8 cellular contexts compared by ENCODE assay signal in genomic region chr6:40962241-40962640, GRCh38.
DNase-seq lines count a peak whose midpoint lies in the region; ATAC-seq and TF ChIP-seq lines count a peak whose summit lies in the region.

No MANE protein-coding gene starts in this region.

- H3K27ac ChIP-seq in colonic mucosa = no peak overlapping the region

- no peak overlapping the region for H3K27ac Mint-ChIP-seq in naive thymus-derived CD8-positive, alpha-beta T cell

- intact Hi-C loops in colonic mucosa (cut with DNase I) = no loop called here

- no peaks in the 10 kb centered on the region for H3K27me3 Mint-ChIP-seq in naive thymus-derived CD8-positive, alpha-beta T cell

- no peaks in the 10 kb centered on the region for H3K27me3 ChIP-seq in colonic mucosa

- no peak overlapping the region for H3K9ac ChIP-seq in colonic mucosa (ENCODE audit: low read depth in 2 of 2, low read length in 2 of 2)

- H3K4me3 Mint-ChIP-seq in naive thymus-derived CD8-positive, alpha-beta T cell = no peak overlapping the region

- ATAC-seq in GM19035 (IDR thresholded peaks at IDR 0.05; ENCODE audit: unreplicated experiment) (no peak), HG03097 (IDR thresholded peaks at IDR 0.05; ENCODE audit: low FRiP score, unreplicated experiment) (no peak)
- ATAC-seq in naive thymus-derived CD8-positive, alpha-beta T cell = no peak

- no peak for TF ChIP-seq CTCF in HFF-Myc (IDR thresholded peaks at IDR 0.05; ENCODE audit: low read depth, low read length, missing control alignments)
- no peak for TF ChIP-seq CTCF in colonic mucosa (IDR thresholded peaks at IDR 0.05)

- no peaks in the 10 kb centered on the region for H3K4me1 Mint-ChIP-seq in naive thymus-derived CD8-positive, alpha-beta T cell

- peak; percentile 84 for DNase-seq in DMS79 (lab: John Stamatoyannopoulos, UW)
- DNase-seq in HFF-Myc (ENCODE audit: extremely low read depth, low read depth) = peak; percentile 90
- DNase-seq in RPMI8226 = peak; percentile 20
- DNase-seq in hepatic stellate cell (ENCODE audit: low spot score) = peak; percentile 72
- no peak for DNase-seq in naive thymus-derived CD8-positive, alpha-beta T cell
- DNase-seq in colonic mucosa = no peak

- H3K36me3 Mint-ChIP-seq in naive thymus-derived CD8-positive, alpha-beta T cell = no peaks in the 10 kb centered on the region

- no peaks in the 10 kb centered on the region for H3K4me1 ChIP-seq in colonic mucosa

- H3K36me3 ChIP-seq in colonic mucosa = no peaks in the 10 kb centered on the region

- no peaks in the 10 kb centered on the region for H3K9me3 ChIP-seq in colonic mucosa

- POLR2A ChIA-PET in naive thymus-derived CD8-positive, alpha-beta T cell (lab: Charles Lee) = no interaction called here

- H3K9me3 Mint-ChIP-seq in naive thymus-derived CD8-positive, alpha-beta T cell = no peaks in the 10 kb centered on the region

- no peak overlapping the region for H3K4me3 ChIP-seq in HFF-Myc (replicated peaks; ENCODE audit: low read depth, low read length)
- H3K4me3 ChIP-seq in colonic mucosa = no peak overlapping the region

Comparison
In these comparisons a context has a peak if more than half of its experiments do, and no peak if none do; other contexts are left out.
1. DNase-seq: peak in DMS79 (single experiment), HFF-Myc (single experiment), RPMI8226 (single experiment) and hepatic stellate cell (single experiment); none in naive thymus-derived CD8-positive, alpha-beta T cell (0 of 10) and colonic mucosa (single experiment).